11 cellular contexts compared by ENCODE assay signal in genomic region chr5:123120197-123120596, GRCh38. TPM values are rescaled to one million over a fixed set of nuclear protein-coding genes. Genes with fewer than 3 reads are reported as not detected.
DNase-seq lines count a peak whose midpoint lies in the region; ATAC-seq and TF ChIP-seq lines count a peak whose summit lies in the region.
"Had no signal": no experiment of that assay in that cellular context is flagged by ENCODE, and none has a peak within 500 bp of the region (broad histone marks: within the 10 kb centered on the region; RNA-seq: fewer than 3 reads in every experiment).

No MANE protein-coding gene starts in this region.

- H3K36me3 Mint-ChIP-seq in GM23338 (ENCODE audit: low read depth): no peaks in the 10 kb centered on the region
- H3K36me3 Mint-ChIP-seq in glutamatergic neuron (ENCODE audit: unreplicated experiment): no peaks in the 10 kb centered on the region
- H3K36me3 Mint-ChIP-seq: CD8-positive, alpha-beta T cell had no signal

- BruUV-seq in A673 (replicated peaks; lab: Mats Ljungman, UMichigan): no TSS peak

- no peaks in the 10 kb centered on the region for H3K36me3 ChIP-seq in A673 (ENCODE audit: insufficient read depth, low read length, poor library complexity, severe bottlenecking)
- H3K36me3 ChIP-seq in GM23338 (ENCODE audit: insufficient read depth): no peaks in the 10 kb centered on the region
- H3K36me3 ChIP-seq in SJCRH30: no peaks in the 10 kb centered on the region

- POLR2A ChIA-PET in A673 (lab: Charles Lee; ENCODE audit: low non-redundant PET): no interaction called here

- peak; percentile 44 for TF ChIP-seq CTCF in A673 (conservative IDR thresholded peaks at IDR 0.05; ENCODE audit: low read depth, low read length)
- peak; percentile 48 to 63 for TF ChIP-seq CTCF in GM23338 (conservative IDR thresholded peaks at IDR 0.05; ENCODE audit: low read depth in 2 of 2)
- TF ChIP-seq CTCF in glutamatergic neuron (IDR thresholded peaks at IDR 0.05; ENCODE audit: partially characterized antibody, unreplicated experiment): peak; percentile 20

- H3K4me3 Mint-ChIP-seq in GM23338: no peak overlapping the region
- H3K4me3 Mint-ChIP-seq in glutamatergic neuron (ENCODE audit: unreplicated experiment): no peak overlapping the region
- H3K4me3 Mint-ChIP-seq: CD8-positive, alpha-beta T cell had no signal

- 0 out of 2 replicates have a peak overlapping the region, but pooled peaks have one; percentile 56 for H3K4me2 ChIP-seq in GM23338

- no peaks in the 10 kb centered on the region for H3K79me2 ChIP-seq in GM23338 (replicated peaks; ENCODE audit: insufficient read depth)

- H3K4me1 ChIP-seq in A673 (ENCODE audit: insufficient read depth, low read length, poor library complexity, severe bottlenecking) (peaks cover 3% of the 10 kb centered on the region), GM23338 (ENCODE audit: insufficient read depth) (peaks cover 21% of the 10 kb centered on the region), SJCRH30 (peaks cover 10% of the 10 kb centered on the region; the same call in 1 of the 2 replicates)

- H3F3A ChIP-seq in GM23338 (replicated peaks; ENCODE audit: low read depth): no peaks in the 10 kb centered on the region

- no peaks in the 10 kb centered on the region for H3K9me3 ChIP-seq in A673 (ENCODE audit: low read depth, low read length, poor library complexity, severe bottlenecking)
- H3K9me3 ChIP-seq in SJCRH30 (replicated peaks): no peaks in the 10 kb centered on the region

- H3K27me3 Mint-ChIP-seq in GM23338 (ENCODE audit: insufficient read depth, low read depth, poor library complexity): no peaks in the 10 kb centered on the region
- H3K27me3 Mint-ChIP-seq in glutamatergic neuron (ENCODE audit: unreplicated experiment): no peaks in the 10 kb centered on the region

- DNase-seq in A673 (ENCODE audit: low spot score): peak; percentile 17
- peak; percentile 39 for DNase-seq in GM23338 (ENCODE audit: low spot score)
- DNase-seq in SJCRH30: peak; percentile 29 to 45
- no peak for DNase-seq in glutamatergic neuron
- no peak for DNase-seq in SK-N-DZ (ENCODE audit: low spot score)
- DNase-seq in kidney tubule cell (ENCODE audit: low spot score): no peak
- DNase-seq: CD8-positive, alpha-beta T cell; SHP77 treated with DMSO at 0.1 percent for 48 hours had no signal

- H3K27me3 ChIP-seq in A673 (replicated peaks; ENCODE audit: insufficient read depth, low read depth, low read length, poor library complexity): no peaks in the 10 kb centered on the region
- H3K27me3 ChIP-seq in GM23338 (ENCODE audit: insufficient read depth): no peaks in the 10 kb centered on the region
- no peaks in the 10 kb centered on the region for H3K27me3 ChIP-seq in SJCRH30

- H3K27ac ChIP-seq in A673 (ENCODE audit: low read depth, low read length, poor library complexity, severe bottlenecking): no peak overlapping the region
- no peak overlapping the region for H3K27ac ChIP-seq in GM23338 (ENCODE audit: low read depth)
- H3K27ac ChIP-seq in SJCRH30: no peak overlapping the region

- H3K27ac Mint-ChIP-seq in GM23338 (no peak overlapping the region), glutamatergic neuron (ENCODE audit: unreplicated experiment) (no peak overlapping the region)
- H3K27ac Mint-ChIP-seq: CD8-positive, alpha-beta T cell had no signal

- H3K4me1 Mint-ChIP-seq in GM23338 (peaks cover 36% of the 10 kb centered on the region), glutamatergic neuron (ENCODE audit: low read depth, unreplicated experiment) (peaks cover 6% of the 10 kb centered on the region)

- peak; percentile 69 for ATAC-seq in GM23338
- no peak for ATAC-seq in HG03039 (IDR thresholded peaks at IDR 0.05; ENCODE audit: unreplicated experiment)
- no peak for ATAC-seq in GM18909 (IDR thresholded peaks at IDR 0.05; ENCODE audit: poor library complexity, unreplicated experiment)
- ATAC-seq: CD8-positive, alpha-beta T cell had no signal

- no peaks in the 10 kb centered on the region for H4K20me1 ChIP-seq in GM23338 (replicated peaks; ENCODE audit: insufficient read depth)

- H3K9me2 ChIP-seq in GM23338 (ENCODE audit: insufficient read depth): no peaks in the 10 kb centered on the region

- intact Hi-C loops in A673 (cut with micrococcal nuclease; ENCODE audit: unreplicated experiment): no loop called here

- H3K9me3 Mint-ChIP-seq in GM23338: no peaks in the 10 kb centered on the region
- H3K9me3 Mint-ChIP-seq in glutamatergic neuron (ENCODE audit: unreplicated experiment): no peaks in the 10 kb centered on the region
- H3K9me3 Mint-ChIP-seq: CD8-positive, alpha-beta T cell had no signal

- H3K4me3 ChIP-seq in A673 (ENCODE audit: low read depth, low read length, poor library complexity, severe bottlenecking) (no peak overlapping the region), GM23338 (no peak overlapping the region), SJCRH30 (no peak overlapping the region)

- no peak overlapping the region for H2AFZ ChIP-seq in GM23338

- CTCF ChIA-PET in A673 (lab: Charles Lee): no interaction called here

TF ChIP-seq in GM23338, 12 proteins besides CTCF, POLR2A, EP300 and RAD21 (continues in another document):
- no peak for TF ChIP-seq CREB1 (CRISPR knock-in tag; IDR thresholded peaks at IDR 0.05; ENCODE audit: low read depth)
- no peak for TF ChIP-seq ZNF331 (CRISPR knock-in tag; IDR thresholded peaks at IDR 0.05; ENCODE audit: low read depth)
- TF ChIP-seq POLR2AphosphoS5 (IDR thresholded peaks at IDR 0.05; ENCODE audit: low read depth): no peak
- no peak for TF ChIP-seq EZH2 (IDR thresholded peaks at IDR 0.05; ENCODE audit: low read depth, unreplicated experiment)
- no peak for TF ChIP-seq JUNB (IDR thresholded peaks at IDR 0.05; ENCODE audit: unreplicated experiment)
- no peak for TF ChIP-seq EZH2phosphoT487 (IDR thresholded peaks at IDR 0.05; ENCODE audit: unreplicated experiment)
- no peak for TF ChIP-seq ETS1 (IDR thresholded peaks at IDR 0.05)
- TF ChIP-seq STAT1 (IDR thresholded peaks at IDR 0.05; ENCODE audit: unreplicated experiment): no peak
- TF ChIP-seq ZNF114 (CRISPR knock-in tag; IDR thresholded peaks at IDR 0.05): no peak

RNA-seq across cellular contexts. Expression of gene PRDM6, which starts 31.2 kb away (rescaled TPM):
- total RNA-seq in A673 (2021) (not detected in 2 replicates), glutamatergic neuron (ENCODE audit: unreplicated experiment) (2.6 TPM)
- 0.12 and 0.14 TPM in 2 replicates for total RNA-seq in GM23338 (2014; rRNA removed; shearing (Covaris generic))
- polyA plus RNA-seq in GM23338 (2016; fragmentation: Nextera tagmentation; extraction: Ambion mirVana): 0.05 TPM in 2 replicates
- total RNA-seq in SJCRH30 (2014; rRNA removed; shearing (Covaris generic)): 0.14 and 0.43 TPM in 2 replicates
- not detected in 2 replicates for polyA plus RNA-seq in SK-N-DZ (2014; cell fraction: cytosol; rRNA removed)
- not detected in 2 replicates for polyA plus RNA-seq in SK-N-DZ (2014; cell fraction: nucleus; rRNA removed)
- total RNA-seq: activated CD8-positive, alpha-beta memory T cell treated with anti-CD3 and anti-CD28 coated beads for 36 hours; CD8-positive, alpha-beta T cell had no signal

Comparison
In these comparisons a context has a peak if more than half of its experiments do, and no peak if none do; other contexts are left out.
1. DNase-seq: peak in A673 (single experiment), GM23338 (single experiment) and SJCRH30 (2 of 2); none in glutamatergic neuron (single experiment), SK-N-DZ (single experiment) and kidney tubule cell (single experiment).
2. Peak in every context shown above with its lines, with median percentiles within 50 percentile points of each other: CTCF ChIP-seq.